Comparison of ENCODE assay signal across 1 cellular context in the genomic region with DNA sequence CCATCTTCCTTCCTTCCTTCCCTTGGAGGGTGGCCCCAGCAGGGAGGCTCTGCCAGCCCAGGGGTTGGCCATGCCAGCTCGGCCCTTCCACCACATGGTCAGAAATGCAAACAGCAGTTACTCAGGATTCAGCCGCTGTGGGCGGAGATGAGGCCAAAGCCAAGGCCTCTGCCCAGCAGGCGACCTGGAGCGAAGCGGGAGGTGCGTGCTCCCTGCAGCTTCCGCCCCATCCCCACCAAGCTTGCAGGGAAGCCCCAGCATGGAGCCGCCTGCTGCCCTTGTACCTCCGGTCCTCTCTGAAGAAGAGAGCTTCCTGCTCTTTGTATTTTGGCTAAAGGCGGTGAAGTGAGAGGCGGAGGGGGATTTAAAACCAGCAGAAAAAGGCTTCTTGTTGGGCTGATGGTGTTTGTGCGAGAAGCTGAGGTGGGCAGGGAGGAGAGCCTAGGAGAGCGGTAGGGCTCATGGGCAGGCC.
TF ChIP-seq lines count a peak whose summit lies in the region.

No MANE protein-coding gene starts in this region.

TF ChIP-seq in IMR-90, 13 proteins besides CTCF, POLR2A, EP300 and RAD21:
- TF ChIP-seq CHD1 (IDR thresholded peaks at IDR 0.05; ENCODE audit: low read depth, low read length) = no peak
- no peak for TF ChIP-seq FOS (IDR thresholded peaks at IDR 0.05; ENCODE audit: low read depth, low read length)
- TF ChIP-seq RFX5 (IDR thresholded peaks at IDR 0.05; ENCODE audit: low read depth, low read length) = no peak
- TF ChIP-seq, protein P1, sequence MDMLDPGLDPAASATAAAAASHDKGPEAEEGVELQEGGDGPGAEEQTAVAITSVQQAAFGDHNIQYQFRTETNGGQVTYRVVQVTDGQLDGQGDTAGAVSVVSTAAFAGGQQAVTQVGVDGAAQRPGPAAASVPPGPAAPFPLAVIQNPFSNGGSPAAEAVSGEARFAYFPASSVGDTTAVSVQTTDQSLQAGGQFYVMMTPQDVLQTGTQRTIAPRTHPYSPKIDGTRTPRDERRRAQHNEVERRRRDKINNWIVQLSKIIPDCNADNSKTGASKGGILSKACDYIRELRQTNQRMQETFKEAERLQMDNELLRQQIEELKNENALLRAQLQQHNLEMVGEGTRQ (IDR thresholded peaks at IDR 0.05; ENCODE audit: low read depth, low read length) = no peak
- TF ChIP-seq MAZ (IDR thresholded peaks at IDR 0.05; ENCODE audit: borderline replicate concordance, low read depth, low read length) = no peak
- 0 out of 2 replicates have a peak, but pooled peaks have one; percentile 10 for TF ChIP-seq SMC3 (IDR thresholded peaks at IDR 0.05; ENCODE audit: low read depth, low read length)
- TF ChIP-seq RCOR1 (IDR thresholded peaks at IDR 0.05; ENCODE audit: insufficient replicate concordance, low read length) = no peak
- TF ChIP-seq BHLHE40 (IDR thresholded peaks at IDR 0.05; ENCODE audit: low read depth, low read length) = no peak
